Comparison of ENCODE assay signal across 14 cellular contexts in genomic region chr2:222752731-222753130, GRCh38.
A peak's percentile ranks its signal among the peaks of the same experiment; 100 is the strongest.
DNase-seq lines count a peak whose midpoint lies in the region; ATAC-seq, FAIRE-seq and TF ChIP-seq lines count a peak whose summit lies in the region.
"Had no signal": no experiment of that assay in that cellular context is flagged by ENCODE, and none has a peak within 500 bp of the region (broad histone marks: within the 10 kb centered on the region; RNA-seq: fewer than 3 reads in every experiment).

No MANE protein-coding gene starts in this region.

- TF ChIP-seq CTCF in coronary artery (IDR thresholded peaks at IDR 0.05) = no peak
- no peak for TF ChIP-seq CTCF in pancreas (IDR thresholded peaks at IDR 0.05)

- peak overlapping the region; percentile 35 to 49 for H3K27ac Mint-ChIP-seq in stimulated activated naive CD8-positive, alpha-beta T cell treated with anti-CD3 and anti-CD28 coated beads, Interleukin-15, amount 100 ng/mL, for 72 hours
- H3K27ac Mint-ChIP-seq: activated naive CD8-positive, alpha-beta T cell had no signal

- H3K4me3 ChIP-seq in coronary artery (no peak overlapping the region), pancreas (no peak overlapping the region), aorta (ENCODE audit: low read length in 2 of 2) (no peak overlapping the region)

- peaks cover 14% of the 10 kb centered on the region for H3K4me1 Mint-ChIP-seq in stimulated activated naive CD8-positive, alpha-beta T cell treated with anti-CD3 and anti-CD28 coated beads, Interleukin-15, amount 100 ng/mL, for 72 hours

- H3K36me3 ChIP-seq in pancreas (no peaks in the 10 kb centered on the region), aorta (ENCODE audit: control insufficient read depth in 1 of 2, insufficient read depth in 2 of 2, low read length in 1 of 2) (no peaks in the 10 kb centered on the region)

- no peak for ATAC-seq in stimulated activated naive CD8-positive, alpha-beta T cell treated with anti-CD3 and anti-CD28 coated beads, Interleukin-15, amount 100 ng/mL, for 72 hours
- no peak for ATAC-seq in stimulated activated naive CD8-positive, alpha-beta T cell treated with anti-CD3 and anti-CD28 coated beads, Interleukin-15, Interleukin-2, amounts not matched to agents 100 U/mL and 50 U/mL, for 24 hours
- ATAC-seq in pancreas (peak in 3 of 4 donors; percentile 2 to 11 (median 5)), aorta (ENCODE audit: low FRiP score) (no peak), GM18498 (IDR thresholded peaks at IDR 0.05; ENCODE audit: unreplicated experiment) (no peak)

- intact Hi-C loops in pancreas (cut with DNase I) = no loop called here
- intact Hi-C loops in aorta (cut with DNase I) = loop anchor here in 1 of 2 donors (5.0 kb wide), 1 partner anchor 45 kb away; no protein-coding TSS in a partner anchor

- FAIRE-seq in pancreas (lab: Jason Lieb, UNC) = no peak
- FAIRE-seq: colon, RCC 7860, small intestine had no signal

- no peak for DNase-seq in stimulated activated naive CD8-positive, alpha-beta T cell treated with anti-CD3 and anti-CD28 coated beads, Interleukin-15, amount 100 ng/mL, for 72 hours
- DNase-seq in stimulated activated naive CD8-positive, alpha-beta T cell treated with anti-CD3 and anti-CD28 coated beads, Interleukin-15, Interleukin-2, amounts not matched to agents 100 U/mL and 50 U/mL, for 24 hours = no peak
- DNase-seq in coronary artery (ENCODE audit: low spot score) (no peak), pancreas (no peak), aorta (no peak), COLO829 (ENCODE audit: low spot score) (no peak), iPS-NIHi7 (ENCODE audit: extremely low spot score) (no peak)
- DNase-seq: naive B cell had no signal

- H3K27me3 ChIP-seq in pancreas (no peaks in the 10 kb centered on the region), aorta (ENCODE audit: control insufficient read depth in 1 of 2, insufficient read depth in 2 of 2, low read length in 1 of 2) (no peaks in the 10 kb centered on the region)

- H3K9me3 Mint-ChIP-seq in stimulated activated naive CD8-positive, alpha-beta T cell treated with anti-CD3 and anti-CD28 coated beads, Interleukin-15, amount 100 ng/mL, for 72 hours = no peaks in the 10 kb centered on the region

- WGBS in pancreas, 2 donors = 59 to 66% methylated on average over 5 of the region's 5 CpGs
- WGBS in aorta, 2 donors = 9 to 15% methylated on average over 5 of the region's 5 CpGs

- peaks cover 7% of the 10 kb centered on the region for H3K27me3 Mint-ChIP-seq in stimulated activated naive CD8-positive, alpha-beta T cell treated with anti-CD3 and anti-CD28 coated beads, Interleukin-15, amount 100 ng/mL, for 72 hours
- H3K27me3 Mint-ChIP-seq: activated naive CD8-positive, alpha-beta T cell had no signal

- no peak overlapping the region for H3K4me3 Mint-ChIP-seq in stimulated activated naive CD8-positive, alpha-beta T cell treated with anti-CD3 and anti-CD28 coated beads, Interleukin-15, amount 100 ng/mL, for 72 hours
- H3K4me3 Mint-ChIP-seq: activated naive CD8-positive, alpha-beta T cell; naive B cell had no signal

- H3K4me1 ChIP-seq in pancreas (peaks cover 0 to 14% (median 11%) of the 10 kb centered on the region in 3 donors), aorta (ENCODE audit: control insufficient read depth in 1 of 2, insufficient read depth in 2 of 2, low read length in 2 of 2) (peaks cover 7 to 12% of the 10 kb centered on the region in 2 donors)

- H3K27ac ChIP-seq in coronary artery (peak overlapping the region; percentile 60 to 68), pancreas (peak overlapping the region in 2 of 4 donors; percentile 59 to 60), aorta (ENCODE audit: low read depth in 1 of 2, low read length in 2 of 2) (peak overlapping the region; percentile 60 to 99)
- H3K27ac ChIP-seq: KMS-11 had no signal

- H3K9me3 ChIP-seq in pancreas = no peaks in the 10 kb centered on the region
- no peaks in the 10 kb centered on the region for H3K9me3 ChIP-seq in aorta (ENCODE audit: control insufficient read depth, low read length)

Comparison
In these comparisons a context has a peak if more than half of its experiments do, and no peak if none do; other contexts are left out.
1. ATAC-seq: peak in pancreas (3 of 4); none in stimulated activated naive CD8-positive, alpha-beta T cell treated with anti-CD3 and anti-CD28 coated beads, Interleukin-15, amount 100 ng/mL, for 72 hours (single experiment), stimulated activated naive CD8-positive, alpha-beta T cell treated with anti-CD3 and anti-CD28 coated beads, Interleukin-15, Interleukin-2, amounts not matched to agents 100 U/mL and 50 U/mL, for 24 hours (single experiment), aorta (single experiment) and GM18498 (single experiment).